In genomic region chr15:68526269-68526668, GRCh38 we compare ENCODE assay signal across 14 cellular contexts. TPM values are rescaled to one million over a fixed set of nuclear protein-coding genes. Genes with fewer than 3 reads are reported as not detected.
A peak's percentile ranks its signal among the peaks of the same experiment; 100 is the strongest.
DNase-seq lines count a peak whose midpoint lies in the region; ATAC-seq and TF ChIP-seq lines count a peak whose summit lies in the region.
"Had no signal": no experiment of that assay in that cellular context is flagged by ENCODE, and none has a peak within 500 bp of the region (broad histone marks: within the 10 kb centered on the region; RNA-seq: fewer than 3 reads in every experiment).

No MANE protein-coding gene starts in this region.

- TF ChIP-seq CTCF in CD14-positive monocyte (IDR thresholded peaks at IDR 0.05), result no peak

- DNase-seq in activated T-cell treated with anti-CD3 and anti-CD28 coated beads, Interleukin-2, amount 50 U/mL, for 4 hours, result no peak
- DNase-seq in activated T-cell treated with anti-CD3 and anti-CD28 coated beads, Interleukin-2, amount 50 U/mL, for 1 hour, result no peak
- peak; percentile 50 for DNase-seq in adipocyte (ENCODE audit: low read depth)
- no peak for DNase-seq in stimulated activated naive CD8-positive, alpha-beta T cell treated with anti-CD3 and anti-CD28 coated beads, Interleukin-15, amount 100 ng/mL, for 72 hours
- DNase-seq in T-helper 9 cell, result no peak
- no peak for DNase-seq in CD14-positive monocyte (ENCODE audit: low spot score)
- DNase-seq: KG1; naive thymus-derived CD8-positive, alpha-beta T cell; NCI-H526 treated with DMSO at 0.1 percent for 48 hours; stimulated activated CD4-positive, alpha-beta T cell treated with anti-CD3 and anti-CD28 coated beads, Interleukin-4, amount 100 ng/mL, for 24 hours; T-helper 17 cell had no signal

- no peak overlapping the region for H3K4me3 ChIP-seq in adipocyte (ENCODE audit: low read length)

- peaks cover 14% of the 10 kb centered on the region for H3K4me1 Mint-ChIP-seq in activated T-cell treated with anti-CD3 and anti-CD28 coated beads, Interleukin-2, amount 50 U/mL, for 4 hours (ENCODE audit: low read depth)
- H3K4me1 Mint-ChIP-seq in stimulated activated naive CD8-positive, alpha-beta T cell treated with anti-CD3 and anti-CD28 coated beads, Interleukin-15, amount 100 ng/mL, for 72 hours, result peaks cover 30% of the 10 kb centered on the region
- peaks cover 12% of the 10 kb centered on the region for H3K4me1 Mint-ChIP-seq in CD14-positive monocyte

- intact Hi-C loops in CD14-positive monocyte (cut with micrococcal nuclease), result no loop called here

- no peak overlapping the region for H3K9ac ChIP-seq in adipocyte (ENCODE audit: low read length)

- peaks cover 33% of the 10 kb centered on the region for H3K4me1 ChIP-seq in adipocyte (ENCODE audit: control insufficient read depth, insufficient read depth, low read length)

- H3K36me3 Mint-ChIP-seq in activated T-cell treated with anti-CD3 and anti-CD28 coated beads, Interleukin-2, amount 50 U/mL, for 4 hours (ENCODE audit: insufficient read depth), result peaks cover 2% of the 10 kb centered on the region
- H3K36me3 Mint-ChIP-seq in CD14-positive monocyte, result no peaks in the 10 kb centered on the region

- peaks cover 8% of the 10 kb centered on the region for H3K9me3 ChIP-seq in adipocyte (ENCODE audit: control insufficient read depth, low read length)

- ATAC-seq in activated T-cell treated with anti-CD3 and anti-CD28 coated beads, Interleukin-2, amount 50 U/mL, for 4 hours, result peak; percentile 66 to 70
- ATAC-seq in HG03095 (IDR thresholded peaks at IDR 0.05; ENCODE audit: unreplicated experiment), result peak; percentile 73
- peak; percentile 96 for ATAC-seq in stimulated activated naive CD8-positive, alpha-beta T cell treated with anti-CD3 and anti-CD28 coated beads, Interleukin-15, amount 100 ng/mL, for 72 hours
- ATAC-seq in HG02884 (IDR thresholded peaks at IDR 0.05; ENCODE audit: unreplicated experiment), result no peak
- ATAC-seq: naive thymus-derived CD8-positive, alpha-beta T cell; T-helper 17 cell had no signal

- H3K27me3 ChIP-seq in adipocyte (replicated peaks; ENCODE audit: control insufficient read depth, insufficient read depth, low read length), result no peaks in the 10 kb centered on the region

- H3K4me3 Mint-ChIP-seq in activated T-cell treated with anti-CD3 and anti-CD28 coated beads, Interleukin-2, amount 50 U/mL, for 4 hours, result no peak overlapping the region
- no peak overlapping the region for H3K4me3 Mint-ChIP-seq in stimulated activated naive CD8-positive, alpha-beta T cell treated with anti-CD3 and anti-CD28 coated beads, Interleukin-15, amount 100 ng/mL, for 72 hours
- no peak overlapping the region for H3K4me3 Mint-ChIP-seq in CD14-positive monocyte
- H3K4me3 Mint-ChIP-seq: activated T-helper 1 cell treated with anti-CD3 and anti-CD28 coated beads, Interleukin-12 subunit alpha, Interleukin-12 subunit beta, Interleukin-2, Interleukin-4 antibody, amounts not matched to agents 30 ng/mL and 10 ng/mL and 1 ng/mL, durations not matched to agents 14 hours and 24 hours and 36 hours; naive thymus-derived CD8-positive, alpha-beta T cell; T-helper 17 cell had no signal

- H3K27me3 Mint-ChIP-seq in activated T-cell treated with anti-CD3 and anti-CD28 coated beads, Interleukin-2, amount 50 U/mL, for 4 hours (ENCODE audit: low read depth), result peaks cover 24% of the 10 kb centered on the region
- peaks cover 42% of the 10 kb centered on the region for H3K27me3 Mint-ChIP-seq in stimulated activated naive CD8-positive, alpha-beta T cell treated with anti-CD3 and anti-CD28 coated beads, Interleukin-15, amount 100 ng/mL, for 72 hours
- H3K27me3 Mint-ChIP-seq in CD14-positive monocyte (ENCODE audit: low read depth in 3 of 3), result peaks cover 1 to 3% (median 2%) of the 10 kb centered on the region in 3 donors

- no peak overlapping the region for H3K27ac Mint-ChIP-seq in stimulated activated naive CD8-positive, alpha-beta T cell treated with anti-CD3 and anti-CD28 coated beads, Interleukin-15, amount 100 ng/mL, for 72 hours
- no peak overlapping the region for H3K27ac Mint-ChIP-seq in CD14-positive monocyte
- H3K27ac Mint-ChIP-seq: activated T-helper 1 cell treated with anti-CD3 and anti-CD28 coated beads, Interleukin-12 subunit alpha, Interleukin-12 subunit beta, Interleukin-2, Interleukin-4 antibody, amounts not matched to agents 30 ng/mL and 10 ng/mL and 1 ng/mL, durations not matched to agents 14 hours and 24 hours and 36 hours; naive thymus-derived CD8-positive, alpha-beta T cell; T-helper 17 cell had no signal

- H3K9me3 Mint-ChIP-seq in activated T-cell treated with anti-CD3 and anti-CD28 coated beads, Interleukin-2, amount 50 U/mL, for 4 hours, result peaks cover 7% of the 10 kb centered on the region
- H3K9me3 Mint-ChIP-seq in stimulated activated naive CD8-positive, alpha-beta T cell treated with anti-CD3 and anti-CD28 coated beads, Interleukin-15, amount 100 ng/mL, for 72 hours, result peaks cover 0 to 7% of the 10 kb centered on the region in 2 donors
- H3K9me3 Mint-ChIP-seq in CD14-positive monocyte, result peaks cover 4 to 7% (median 5%) of the 10 kb centered on the region in 7 donors

- H3K36me3 ChIP-seq in adipocyte (ENCODE audit: control insufficient read depth, insufficient read depth, low read length, severe bottlenecking), result no peaks in the 10 kb centered on the region

RNA-seq across cellular contexts. Expression of gene CORO2B, which starts 52.5 kb away (rescaled TPM):
- under 1 TPM; 0.08 TPM for total RNA-seq in activated T-cell treated with anti-CD3 and anti-CD28 coated beads, Interleukin-2, amount 50 U/mL, for 4 hours
- polyA plus RNA-seq in CD14-positive monocyte, result not detected
- total RNA-seq: activated T-helper 1 cell treated with anti-CD3 and anti-CD28 coated beads, Interleukin-12 subunit alpha, Interleukin-12 subunit beta, Interleukin-2, Interleukin-4 antibody, amounts not matched to agents 30 ng/mL and 10 ng/mL and 1 ng/mL, durations not matched to agents 14 hours and 24 hours and 36 hours; T-helper 17 cell had no signal
- polyA plus RNA-seq: naive thymus-derived CD8-positive, alpha-beta T cell had no signal
